In the genomic region with DNA sequence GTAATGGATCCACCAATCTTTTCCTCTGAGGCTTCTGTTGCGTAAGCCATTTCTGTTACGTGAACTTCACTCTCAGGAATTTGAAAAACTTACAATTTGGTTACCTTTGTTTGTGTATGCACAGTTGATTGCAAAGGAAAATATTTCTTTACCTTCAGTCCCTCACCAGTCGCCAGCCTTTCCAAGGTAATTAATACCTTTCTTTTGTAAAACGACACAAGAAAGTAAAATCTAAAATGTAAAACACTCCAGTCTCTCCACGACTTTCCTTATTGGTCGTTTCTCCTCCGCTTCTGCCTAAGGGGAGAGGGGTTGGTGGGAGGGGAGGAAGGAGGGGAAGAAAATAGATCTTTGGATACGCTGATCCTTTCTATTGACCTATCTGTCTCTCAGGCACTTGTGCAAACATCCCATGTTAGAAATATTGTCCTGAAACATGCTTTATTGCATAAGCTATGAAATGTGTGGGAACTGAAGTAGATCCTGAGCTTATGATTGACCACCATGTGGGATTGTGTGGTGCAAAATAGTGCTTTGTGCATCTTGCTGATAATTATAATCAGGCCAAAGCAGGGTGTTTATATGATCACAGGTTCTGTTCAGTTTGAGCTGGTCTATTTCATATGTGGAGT, we compare ENCODE assay signal across 20 cellular contexts. TPM values are rescaled to one million over a fixed set of nuclear protein-coding genes. Genes with fewer than 3 reads are reported as not detected.
DNase-seq lines count a peak whose midpoint lies in the region; ATAC-seq, FAIRE-seq and TF ChIP-seq lines count a peak whose summit lies in the region.
"Had no signal": no experiment of that assay in that cellular context is flagged by ENCODE, and none has a peak within 500 bp of the region (broad histone marks: within the 10 kb centered on the region; RNA-seq: fewer than 3 reads in every experiment).

No MANE protein-coding gene starts in this region.

- no peak overlapping the region for H3K14ac ChIP-seq in H1 (ENCODE audit: insufficient read length)

- no peaks in the 10 kb centered on the region for H4K20me1 ChIP-seq in H1 (replicated peaks in 1 of 2; ENCODE audit: control insufficient read depth in 1 of 2, insufficient read depth in 2 of 2, low read length in 2 of 2)
- H4K20me1 ChIP-seq in neural progenitor cell (ENCODE audit: low read depth): no peaks in the 10 kb centered on the region

- H4K8ac ChIP-seq in H1 (ENCODE audit: extremely low read depth, insufficient read depth, low read length): no peak overlapping the region

- H2AFZ ChIP-seq in H1 (ENCODE audit: low read length) (0 out of 2 replicates have a peak overlapping the region, but pooled peaks have one; percentile 63), neural progenitor cell (replicated peaks) (no peak overlapping the region)

- H3K36me3 ChIP-seq in H1 (ENCODE audit: control insufficient read depth in 2 of 4, insufficient read depth in 4 of 4, low read length in 3 of 4): no peaks in the 10 kb centered on the region
- no peaks in the 10 kb centered on the region for H3K36me3 ChIP-seq in neural progenitor cell

- H2BK20ac ChIP-seq in H1 (ENCODE audit: low read length): no peak overlapping the region

- no peaks in the 10 kb centered on the region for H3K23me2 ChIP-seq in H1 (ENCODE audit: low read depth, low read length)

- CTCF ChIA-PET in H1 (lab: Charles Lee; ENCODE audit: partially characterized antibody): interaction anchor here (1.1 to 1.9 kb wide), 3 partner anchors 9 to 25 kb away, joined by 3 to 7 read pairs (median 3); no protein-coding TSS in a partner anchor

- no peak for FAIRE-seq in H1 (lab: Jason Lieb, UNC)
- FAIRE-seq: H54 had no signal

- peak; percentile 44 for DNase-seq in H4 (ENCODE audit: low spot score)
- DNase-seq in OCI-M1 (lab: John Stamatoyannopoulos, UW): peak; percentile 94
- DNase-seq in H1 (ENCODE audit: low read depth in 1 of 2, low spot score in 2 of 2): no peak
- no peak for DNase-seq in neural progenitor cell (ENCODE audit: low spot score)
- DNase-seq in omental fat pad (ENCODE audit: low spot score): no peak
- DNase-seq in stimulated activated CD4-positive, alpha-beta T cell treated with anti-CD3 and anti-CD28 coated beads, Interleukin-4, amount 100 ng/mL, for 4 hours: no peak
- no peak for DNase-seq in AML-193 (lab: John Stamatoyannopoulos, UW)
- DNase-seq: ACHN; CD8-positive, alpha-beta memory T cell; DMS153; Karpas-422; NCI-H1436; NCI-H345; NCI-H69; SK-N-SH had no signal

- no peak overlapping the region for H3K56ac ChIP-seq in H1 (replicated peaks; ENCODE audit: insufficient read length, low read depth, low read length)

- TF ChIP-seq EP300 in H1 (IDR thresholded peaks at IDR 0.05; ENCODE audit: borderline replicate concordance in 1 of 2, low read depth in 2 of 2, low read length in 2 of 2): no peak

- no peak overlapping the region for H2BK12ac ChIP-seq in H1 (ENCODE audit: low read depth, low read length)

- no peaks in the 10 kb centered on the region for H3K36me3 Mint-ChIP-seq in neural progenitor cell
- H3K36me3 Mint-ChIP-seq: CD8-positive, alpha-beta memory T cell had no signal

- no peaks in the 10 kb centered on the region for H3F3A ChIP-seq in neural progenitor cell (ENCODE audit: low read depth)

- TF ChIP-seq CTCF in H1 (IDR thresholded peaks at IDR 0.05; ENCODE audit: control extremely low read depth in 1 of 3, insufficient read depth in 1 of 3, low read depth in 1 of 3, low read length in 3 of 3) (no peak), neural progenitor cell (IDR thresholded peaks at IDR 0.05) (no peak), omental fat pad (IDR thresholded peaks at IDR 0.05) (no peak)

- H3K9me3 Mint-ChIP-seq in neural progenitor cell: no peaks in the 10 kb centered on the region
- H3K9me3 Mint-ChIP-seq: CD8-positive, alpha-beta memory T cell had no signal

- H3K9me3 ChIP-seq in H1 (ENCODE audit: insufficient read depth in 2 of 2, low read depth in 1 of 2, low read length in 1 of 2) (no peaks in the 10 kb centered on the region), neural progenitor cell (ENCODE audit: low read depth) (no peaks in the 10 kb centered on the region)
- H3K9me3 ChIP-seq: SK-N-SH had no signal

- no peak for TF ChIP-seq POLR2A in H1 (IDR thresholded peaks at IDR 0.05; ENCODE audit: control extremely low read depth in 1 of 2, low read depth in 2 of 2, low read length in 2 of 2)

- H4K5ac ChIP-seq in H1 (ENCODE audit: insufficient read length, low read depth, low read length): no peak overlapping the region

- H3K27me3 ChIP-seq in H1 (replicated peaks in 1 of 4; ENCODE audit: control insufficient read depth in 3 of 4, extremely low read depth in 1 of 4, insufficient read depth in 3 of 4, low read length in 3 of 4) (peaks cover 0 to 2% (median 0%) of the 10 kb centered on the region in 4 experiments; a peak in 2 of 7 replicates), neural progenitor cell (no peaks in the 10 kb centered on the region)

- no peak overlapping the region for H3K4ac ChIP-seq in H1 (replicated peaks; ENCODE audit: insufficient read length, low read depth, low read length)

- H3K27ac Mint-ChIP-seq in neural progenitor cell: peak overlapping the region; percentile 4
- H3K27ac Mint-ChIP-seq: CD8-positive, alpha-beta memory T cell had no signal

- no peak overlapping the region for H3K23ac ChIP-seq in H1 (ENCODE audit: insufficient read length)

- POLR2A ChIA-PET in H1 (lab: Charles Lee; ENCODE audit: partially characterized antibody): interaction anchor here (0.8 to 1.7 kb wide), 3 partner anchors 8 to 15 kb away, joined by 3 to 5 read pairs (median 4); no protein-coding TSS in a partner anchor

- H2BK15ac ChIP-seq in H1 (ENCODE audit: low read length): no peak overlapping the region

- no peak overlapping the region for H3K18ac ChIP-seq in H1 (ENCODE audit: extremely low read depth, low read length)

- H2BK5ac ChIP-seq in H1 (ENCODE audit: low read depth, low read length): no peak overlapping the region

- H3K4me3 ChIP-seq in H1 (ENCODE audit: extremely low read depth in 1 of 4, insufficient read depth in 2 of 4, low read depth in 3 of 4, low read length in 4 of 4) (no peak overlapping the region), neural progenitor cell (no peak overlapping the region)

- no peak overlapping the region for H3K9ac ChIP-seq in H1 (replicated peaks in 1 of 4; ENCODE audit: extremely low read depth in 1 of 4, low read depth in 3 of 4, low read length in 3 of 4)
- no peak overlapping the region for H3K9ac ChIP-seq in neural progenitor cell
- H3K9ac ChIP-seq: SK-N-SH had no signal

- H2AK5ac ChIP-seq in H1 (ENCODE audit: low read depth, low read length): no peak overlapping the region

- H3K4me2 ChIP-seq in H1 (ENCODE audit: insufficient read depth in 1 of 2, low read depth in 2 of 2, low read length in 2 of 2) (no peak overlapping the region), neural progenitor cell (no peak overlapping the region)
- H3K4me2 ChIP-seq: SK-N-SH had no signal

- no peak overlapping the region for H2BK120ac ChIP-seq in H1 (replicated peaks; ENCODE audit: low read depth, low read length)

- no peak overlapping the region for H4K91ac ChIP-seq in H1 (replicated peaks; ENCODE audit: insufficient read length, low read length)

- H3K27me3 Mint-ChIP-seq in neural progenitor cell (ENCODE audit: insufficient read depth, low read depth): peaks cover 5% of the 10 kb centered on the region

- TF ChIP-seq RAD21 in H1 (IDR thresholded peaks at IDR 0.05 in 1 of 2, conservative IDR thresholded peaks at IDR 0.05 in 1 of 2; ENCODE audit: low read depth in 2 of 2, low read length in 2 of 2): no peak

- no peak overlapping the region for H3K4me3 Mint-ChIP-seq in neural progenitor cell
- H3K4me3 Mint-ChIP-seq: CD8-positive, alpha-beta memory T cell had no signal

- H3K4me1 Mint-ChIP-seq in neural progenitor cell: peaks cover 19% of the 10 kb centered on the region
- H3K4me1 Mint-ChIP-seq: CD8-positive, alpha-beta memory T cell had no signal

- WGBS in H1 (ENCODE audit: extremely low coverage in 1 of 2, insufficient coverage in 1 of 2, insufficient read length in 1 of 2, insufficient replicate concordance in 2 of 2, low coverage in 1 of 2, low lambda C conversion rate in 2 of 2, missing lambda C conversion rate in 1 of 2), 2 experiments: 72% methylated on average over 8 of the region's 8 CpGs; no CpG with 5 or more reads in 1 of the 2 experiments

- H3K79me2 ChIP-seq in H1 (ENCODE audit: control insufficient read depth in 1 of 2, insufficient read depth in 2 of 2, low read length in 2 of 2) (no peaks in the 10 kb centered on the region), neural progenitor cell (ENCODE audit: low read depth) (no peaks in the 10 kb centered on the region)

- H3K79me1 ChIP-seq in H1 (ENCODE audit: low read depth, low read length): 0 out of 2 replicates have a peak, but pooled peaks cover 2% of the 10 kb centered on the region

- H3K4me1 ChIP-seq in H1 (replicated peaks in 1 of 4; ENCODE audit: control insufficient read depth in 3 of 4, insufficient read depth in 4 of 4, low read length in 3 of 4): peaks cover 0 to 2% (median 0%) of the 10 kb centered on the region in 4 experiments; a peak in 2 of 7 replicates
- peaks cover 13% of the 10 kb centered on the region for H3K4me1 ChIP-seq in neural progenitor cell

- no peak overlapping the region for H3K27ac ChIP-seq in H1 (ENCODE audit: low read depth, low read length)
- no peak overlapping the region for H3K27ac ChIP-seq in neural progenitor cell
- H3K27ac ChIP-seq: HL-60 had no signal

- ATAC-seq in omental fat pad (ENCODE audit: low FRiP score) (no peak), GM18907 (IDR thresholded peaks at IDR 0.05; ENCODE audit: unreplicated experiment) (no peak)
- ATAC-seq: Panc1, Right ventricle myocardium inferior had no signal

RNA-seq across cellular contexts. Expression of gene EFCAB13, which starts 32.4 kb away (rescaled TPM):
- total RNA-seq in H4 (2014; rRNA removed; shearing (Covaris generic)): 1.8 and 2.1 TPM in 2 replicates
- 1.3 and 2.0 TPM in 2 replicates for total RNA-seq in H1 (2021; fragmentation: NEBNext Ultra II Directional; extraction: Animal tissue kit (Norgen Biotek cat#: 25700))
- 0.12 and 0.47 TPM in 2 replicates for polyA plus RNA-seq in H1 (2011; rRNA removed)
- polyA plus RNA-seq in H1 (2011; cell fraction: cytosol; rRNA removed): 0.53 TPM
- 0.53 TPM for polyA plus RNA-seq in H1 (2011; cell fraction: nucleus; rRNA removed)
- polyA plus RNA-seq in H1 (2012, experiment 1 of 2): 0.71 to 2.0 TPM (median 1.2 TPM) in 4 replicates
- polyA plus RNA-seq in H1 (2012, experiment 2 of 2): not detected
- polyA plus RNA-seq in H1 (2013, experiment 1 of 2): 1.0 TPM
- 0.75 TPM for polyA plus RNA-seq in H1 (2013, experiment 2 of 2)
- 0.95 and 1.2 TPM in 2 replicates for polyA minus RNA-seq in H1 (2011; rRNA and poly(A)+ RNA removed)
- polyA minus RNA-seq in H1 (2011; cell fraction: cytosol; rRNA and poly(A)+ RNA removed): 2.2 TPM
- polyA minus RNA-seq in H1 (2011; cell fraction: nucleus; rRNA and poly(A)+ RNA removed): 3.2 TPM
- total RNA-seq in neural progenitor cell (ENCODE audit: low replicate concordance): 1.1 and 2.7 TPM in 2 replicates
- 10 to 100 TPM in 1 of 4 donors, 1 to 10 TPM in 3; 3.3 to 17.2 (median 6.2) TPM for total RNA-seq in omental fat pad

RNA-seq across cellular contexts. Expression of gene ITGB3, which starts 37.7 kb away (rescaled TPM):
- 3.4 and 3.7 TPM in 2 replicates for total RNA-seq in H4 (2014; rRNA removed; shearing (Covaris generic))
- total RNA-seq in H1 (2021; fragmentation: NEBNext Ultra II Directional; extraction: Animal tissue kit (Norgen Biotek cat#: 25700)): 0.09 TPM in 1 of 2 replicates, not detected in the other
- 0.08 and 0.09 TPM in 2 replicates for polyA plus RNA-seq in H1 (2011; rRNA removed)
- 0.10 TPM for polyA plus RNA-seq in H1 (2011; cell fraction: cytosol; rRNA removed)
- polyA plus RNA-seq in H1 (2011; cell fraction: nucleus; rRNA removed): 0.14 TPM
- polyA plus RNA-seq in H1 (2012, experiment 1 of 2): 0.07 to 0.31 TPM (median 0.17 TPM) in 4 replicates
- 0.04 TPM for polyA plus RNA-seq in H1 (2012, experiment 2 of 2)
- polyA plus RNA-seq in H1 (2013, experiment 1 of 2): 0.02 TPM
- 0.09 TPM for polyA plus RNA-seq in H1 (2013, experiment 2 of 2)
- polyA minus RNA-seq in H1 (2011; rRNA and poly(A)+ RNA removed): 0.16 and 0.46 TPM in 2 replicates
- polyA minus RNA-seq in H1 (2011; cell fraction: cytosol; rRNA and poly(A)+ RNA removed): not detected
- polyA minus RNA-seq in H1 (2011; cell fraction: nucleus; rRNA and poly(A)+ RNA removed): 0.30 TPM
- total RNA-seq in neural progenitor cell (ENCODE audit: low replicate concordance) (0.47 TPM in 1 of 2 replicates, not detected in the other), omental fat pad (10 to 100 TPM; 12.1 to 72.9 (median 17.5) TPM)
- polyA plus RNA-seq: CD8-positive, alpha-beta memory T cell had no signal

Comparison
In these comparisons a context has a peak if more than half of its experiments do, and no peak if none do; other contexts are left out.
1. DNase-seq: peak in H4 (single experiment) and OCI-M1 (single experiment); none in H1 (0 of 2), neural progenitor cell (single experiment), omental fat pad (single experiment), stimulated activated CD4-positive, alpha-beta T cell treated with anti-CD3 and anti-CD28 coated beads, Interleukin-4, amount 100 ng/mL, for 4 hours (0 of 2) and AML-193 (0 of 2).